ENCODE assay signal across 9 cellular contexts in genomic region chr2:73283545-73284295, GRCh38. TPM values are rescaled to one million over a fixed set of nuclear protein-coding genes. Genes with fewer than 3 reads are reported as not detected.
A peak's percentile ranks its signal among the peaks of the same experiment; 100 is the strongest.
DNase-seq lines count a peak whose midpoint lies in the region; ATAC-seq, FAIRE-seq and TF ChIP-seq lines count a peak whose summit lies in the region.
"Had no signal": no experiment of that assay in that cellular context is flagged by ENCODE, and none has a peak within 500 bp of the region (broad histone marks: within the 10 kb centered on the region; RNA-seq: fewer than 3 reads in every experiment).

No MANE protein-coding gene starts in this region.

- H2AFZ ChIP-seq in HCT116 (ENCODE audit: low read depth, low read length, poor library complexity, severe bottlenecking) (no peak overlapping the region), keratinocyte (ENCODE audit: control insufficient read depth, low read length) (peak overlapping the region; percentile 71)

- H3K27ac ChIP-seq in HCT116 (ENCODE audit: low read depth, low read length) (peak overlapping the region; percentile 91), keratinocyte (ENCODE audit: control insufficient read depth, insufficient read depth, low read length) (no peak overlapping the region)

- H3K9ac ChIP-seq in HCT116 (ENCODE audit: low read length) (peak overlapping the region; percentile 87), keratinocyte (ENCODE audit: control insufficient read depth, extremely low read depth, insufficient read depth, low read length) (peak overlapping the region; percentile 70)

- dilution Hi-C loops in keratinocyte (cut with MboI; ENCODE audit: extremely low pct_ligation_motif_present, low sequenced_read_pairs): no loop called here

- peaks cover 54% of the 10 kb centered on the region for H3K79me2 ChIP-seq in HCT116 (ENCODE audit: insufficient read depth, low read length)
- peaks cover 4% of the 10 kb centered on the region for H3K79me2 ChIP-seq in keratinocyte (ENCODE audit: control insufficient read depth, insufficient read depth, low read length)

- H3K4me2 ChIP-seq in HCT116 (ENCODE audit: low read length): peak overlapping the region; percentile 99
- peak overlapping the region; percentile 80 for H3K4me2 ChIP-seq in keratinocyte (ENCODE audit: control insufficient read depth, extremely low read depth, insufficient read depth, low read depth, low read length)

- POLR2A ChIA-PET in HCT116 (lab: Charles Lee): interaction anchor here (0.6 to 1.0 kb wide), 2 partner anchors 50 to 67 kb away, joined by 3 read pairs; partner anchors contain the start of gene PRADC1

- peaks cover 3% of the 10 kb centered on the region; the same call in 1 of the 2 replicates for H4K20me1 ChIP-seq in HCT116 (ENCODE audit: insufficient read depth)
- H4K20me1 ChIP-seq in keratinocyte (ENCODE audit: control insufficient read depth, extremely low read depth, insufficient read depth, low read length): peaks cover 2% of the 10 kb centered on the region

- intact Hi-C loops in HCT116 (cut with micrococcal nuclease): no loop called here

- H3K9me2 ChIP-seq in HCT116 (ENCODE audit: insufficient read depth): no peaks in the 10 kb centered on the region

- H3K27me3 ChIP-seq in HCT116 (ENCODE audit: insufficient read depth, low read length): no peaks in the 10 kb centered on the region
- peaks cover 15% of the 10 kb centered on the region for H3K27me3 ChIP-seq in keratinocyte (ENCODE audit: control insufficient read depth, extremely low read depth, insufficient read depth, low read length)

- RAD21 ChIA-PET in HCT116 (lab: Charles Lee; ENCODE audit: low non-redundant PET in 1 of 2, low total read pairs in 2 of 2, uncharacterized antibody in 2 of 2, unreplicated experiment in 2 of 2): no interaction called here

- FAIRE-seq in keratinocyte (lab: Jason Lieb, UNC): no peak
- FAIRE-seq: colon had no signal

- H3K36me3 ChIP-seq in HCT116 (ENCODE audit: control insufficient read depth in 1 of 2, insufficient read depth in 2 of 2, low read length in 2 of 2) (peaks cover 2 to 9% of the 10 kb centered on the region in 2 experiments; a peak in 1 of 4 replicates), keratinocyte (ENCODE audit: control insufficient read depth in 2 of 2, extremely low read depth in 1 of 2, insufficient read depth in 2 of 2, low read length in 2 of 2) (no peaks in the 10 kb centered on the region)

- peaks cover 2% of the 10 kb centered on the region for H3K9me1 ChIP-seq in keratinocyte (ENCODE audit: control insufficient read depth, extremely low read depth, insufficient read depth, low read length)

- BruUV-seq in HCT116 (replicated peaks; lab: Mats Ljungman, UMichigan): no TSS peak

- peaks cover 11 to 36% of the 10 kb centered on the region in 2 experiments for H3K4me1 ChIP-seq in HCT116 (ENCODE audit: control insufficient read depth in 1 of 2, insufficient read depth in 2 of 2, low read length in 2 of 2)
- H3K4me1 ChIP-seq in keratinocyte (ENCODE audit: control insufficient read depth, extremely low read depth, insufficient read depth, low read length): peaks cover 9% of the 10 kb centered on the region

- TF ChIP-seq RAD21 in HCT116 (IDR thresholded peaks at IDR 0.05; ENCODE audit: low read depth): no peak

- in situ Hi-C loops in astrocyte of the cerebellum (cut with HindIII; ENCODE audit: low sequenced_read_pairs): no loop called here

- TF ChIP-seq POLR2A in HCT116 (IDR thresholded peaks at IDR 0.05; ENCODE audit: borderline replicate concordance, extremely low read depth, insufficient read depth, insufficient read length): no peak
- no peak for TF ChIP-seq POLR2A in NB4 (IDR thresholded peaks at IDR 0.05; ENCODE audit: extremely low read depth, insufficient read length)

- CTCF ChIA-PET in HCT116 (lab: Charles Lee): no interaction called here

- no peak for TF ChIP-seq CTCF in HCT116 (IDR thresholded peaks at IDR 0.05 in 2 of 3, conservative IDR thresholded peaks at IDR 0.05 in 1 of 3; ENCODE audit: borderline replicate concordance in 1 of 3, insufficient read depth in 1 of 3, low read depth in 2 of 3, low read length in 2 of 3)
- no peak for TF ChIP-seq CTCF in NB4 (IDR thresholded peaks at IDR 0.05; ENCODE audit: low read depth, low read length)
- no peak for TF ChIP-seq CTCF in astrocyte of the cerebellum (IDR thresholded peaks at IDR 0.05; ENCODE audit: low read depth, low read length, missing control alignments)
- no peak for TF ChIP-seq CTCF in keratinocyte (optimal IDR thresholded peaks at IDR 0.05 in 1 of 3, IDR thresholded peaks at IDR 0.05 in 1 of 3, conservative IDR thresholded peaks at IDR 0.05 in 1 of 3; ENCODE audit: extremely low read depth in 1 of 3, insufficient read depth in 2 of 3, low read length in 3 of 3)

- DNase-seq in DMS53 (lab: John Stamatoyannopoulos, UW) (peak; percentile 71), DMS53 treated with DMSO at 0.1 percent for 48 hours (lab: John Stamatoyannopoulos, UW; ENCODE audit: unreplicated experiment) (no peak), HCT116 (ENCODE audit: low read depth, low spot score) (no peak), NB4 (ENCODE audit: low read depth) (peak; percentile 60), astrocyte of the cerebellum (ENCODE audit: low read depth) (no peak), keratinocyte (ENCODE audit: low read depth, low spot score) (no peak), glomerular visceral epithelial cell (ENCODE audit: extremely low spot score) (no peak)
- peak; percentile 64 for DNase-seq in stimulated activated naive CD8-positive, alpha-beta T cell treated with anti-CD3 and anti-CD28 coated beads, Interleukin-15, Interleukin-2, amounts not matched to agents 100 U/mL and 50 U/mL, for 24 hours

- H3K9me3 ChIP-seq in HCT116 (ENCODE audit: control insufficient read depth in 1 of 2, insufficient read depth in 1 of 2, low read depth in 1 of 2, low read length in 2 of 2): no peaks in the 10 kb centered on the region
- no peaks in the 10 kb centered on the region for H3K9me3 ChIP-seq in keratinocyte (ENCODE audit: control insufficient read depth, low read depth, low read length)

- H3K4me3 ChIP-seq in HCT116 (replicated peaks in 1 of 2; ENCODE audit: low read depth in 1 of 2, low read length in 2 of 2) (peak overlapping the region; percentile 76 to 85), NB4 (ENCODE audit: low read depth, low read length) (peak overlapping the region; percentile 87), astrocyte of the cerebellum (ENCODE audit: low read depth, low read length) (peak overlapping the region; percentile 59), keratinocyte (ENCODE audit: control insufficient read depth in 2 of 3, extremely low read depth in 1 of 3, insufficient read depth in 2 of 3, low read depth in 1 of 3, low read length in 3 of 3) (peak overlapping the region; percentile 58 to 71 (median 71))

- ATAC-seq in HCT116: peak; percentile 39
- peak; percentile 16 for ATAC-seq in stimulated activated naive CD8-positive, alpha-beta T cell treated with anti-CD3 and anti-CD28 coated beads, Interleukin-15, Interleukin-2, amounts not matched to agents 100 U/mL and 50 U/mL, for 24 hours

TF ChIP-seq in HCT116, 20 proteins besides CTCF, POLR2A, EP300 and RAD21 (continues in another document):
- TF ChIP-seq FOSL1 (IDR thresholded peaks at IDR 0.05; ENCODE audit: low read depth): no peak

RNA-seq across cellular contexts. Expression of gene FBXO41, which starts 0.6 kb away (rescaled TPM):
- total RNA-seq in HCT116 (2021; ENCODE audit: unreplicated experiment): 34.9 TPM
- 14.7 and 14.8 TPM in 2 replicates for polyA plus RNA-seq in HCT116 (2012)
- polyA plus RNA-seq in keratinocyte: 4.1 to 5.2 TPM (median 4.5 TPM) in 3 replicates
- 0.27 TPM for polyA plus RNA-seq in keratinocyte (2011; ENCODE audit: low read depth)
- polyA plus RNA-seq in keratinocyte (2011; cell fraction: cytosol; rRNA removed): 3.4 and 4.3 TPM in 2 replicates
- 14.0 and 19.2 TPM in 2 replicates for polyA plus RNA-seq in keratinocyte (2011; cell fraction: nucleus; rRNA removed)
- 1.9 and 5.2 TPM in 2 replicates for polyA plus RNA-seq in keratinocyte (2012; ENCODE audit: low replicate concordance)
- 6.4 to 7.6 TPM (median 7.3 TPM) in 3 replicates for polyA minus RNA-seq in keratinocyte
- polyA minus RNA-seq in keratinocyte (2011; cell fraction: cytosol; rRNA and poly(A)+ RNA removed): 10.6 TPM
- polyA minus RNA-seq in keratinocyte (2011; cell fraction: nucleus; rRNA and poly(A)+ RNA removed): 7.9 and 12.0 TPM in 2 replicates

RNA-seq across cellular contexts. Expression of gene EGR4, which starts 9.6 kb away (rescaled TPM):
- 0.37 TPM for total RNA-seq in HCT116 (2021; ENCODE audit: unreplicated experiment)
- polyA plus RNA-seq in HCT116 (2012): 0.34 and 0.47 TPM in 2 replicates
- polyA plus RNA-seq in keratinocyte: not detected in 3 replicates
- not detected for polyA plus RNA-seq in keratinocyte (2011; ENCODE audit: low read depth)
- not detected in 2 replicates for polyA plus RNA-seq in keratinocyte (2011; cell fraction: cytosol; rRNA removed)
- polyA plus RNA-seq in keratinocyte (2011; cell fraction: nucleus; rRNA removed): not detected in 2 replicates
- polyA plus RNA-seq in keratinocyte (2012; ENCODE audit: low replicate concordance): not detected in 2 replicates
- not detected in 3 replicates for polyA minus RNA-seq in keratinocyte
- polyA minus RNA-seq in keratinocyte (2011; cell fraction: cytosol; rRNA and poly(A)+ RNA removed): not detected
- polyA minus RNA-seq in keratinocyte (2011; cell fraction: nucleus; rRNA and poly(A)+ RNA removed): not detected in 2 replicates

RNA-seq across cellular contexts. Expression of gene CCT7, which starts 49.6 kb away (rescaled TPM):
- 637 TPM for total RNA-seq in HCT116 (2021; ENCODE audit: unreplicated experiment)
- polyA plus RNA-seq in HCT116 (2012): 510 and 633 TPM in 2 replicates
- polyA plus RNA-seq in keratinocyte: 329 to 378 TPM (median 357 TPM) in 3 replicates
- polyA plus RNA-seq in keratinocyte (2011; ENCODE audit: low read depth): 432 TPM
- polyA plus RNA-seq in keratinocyte (2011; cell fraction: cytosol; rRNA removed): 284 and 359 TPM in 2 replicates
- polyA plus RNA-seq in keratinocyte (2011; cell fraction: nucleus; rRNA removed): 233 and 249 TPM in 2 replicates
- 225 and 369 TPM in 2 replicates for polyA plus RNA-seq in keratinocyte (2012; ENCODE audit: low replicate concordance)
- polyA minus RNA-seq in keratinocyte: 337 to 463 TPM (median 392 TPM) in 3 replicates
- 226 TPM for polyA minus RNA-seq in keratinocyte (2011; cell fraction: cytosol; rRNA and poly(A)+ RNA removed)
- 94.9 and 135 TPM in 2 replicates for polyA minus RNA-seq in keratinocyte (2011; cell fraction: nucleus; rRNA and poly(A)+ RNA removed)

RNA-seq across cellular contexts. Expression of gene PRADC1, which starts 50.7 kb away (rescaled TPM):
- 8.6 TPM for total RNA-seq in HCT116 (2021; ENCODE audit: unreplicated experiment)
- polyA plus RNA-seq in HCT116 (2012): 10.7 and 12.0 TPM in 2 replicates
- 7.5 to 13.1 TPM (median 8.2 TPM) in 3 replicates for polyA plus RNA-seq in keratinocyte
- 7.2 TPM for polyA plus RNA-seq in keratinocyte (2011; ENCODE audit: low read depth)
- 6.4 and 11.3 TPM in 2 replicates for polyA plus RNA-seq in keratinocyte (2011; cell fraction: cytosol; rRNA removed)
- polyA plus RNA-seq in keratinocyte (2011; cell fraction: nucleus; rRNA removed): 2.8 and 3.4 TPM in 2 replicates
- 8.5 and 9.6 TPM in 2 replicates for polyA plus RNA-seq in keratinocyte (2012; ENCODE audit: low replicate concordance)
- 2.6 to 10.7 TPM (median 7.1 TPM) in 3 replicates for polyA minus RNA-seq in keratinocyte
- polyA minus RNA-seq in keratinocyte (2011; cell fraction: cytosol; rRNA and poly(A)+ RNA removed): 11.3 TPM
- 1.3 and 1.4 TPM in 2 replicates for polyA minus RNA-seq in keratinocyte (2011; cell fraction: nucleus; rRNA and poly(A)+ RNA removed)

Comparison
In these comparisons a context has a peak if more than half of its experiments do, and no peak if none do; other contexts are left out.
1. DNase-seq: peak in DMS53 (single experiment), NB4 (single experiment) and stimulated activated naive CD8-positive, alpha-beta T cell treated with anti-CD3 and anti-CD28 coated beads, Interleukin-15, Interleukin-2, amounts not matched to agents 100 U/mL and 50 U/mL, for 24 hours (single experiment); none in DMS53 treated with DMSO at 0.1 percent for 48 hours (single experiment), HCT116 (single experiment), astrocyte of the cerebellum (single experiment), keratinocyte (single experiment) and glomerular visceral epithelial cell (single experiment).
2. Peak in every context shown above with its lines, with median percentiles within 50 percentile points of each other: H3K4me3 ChIP-seq.